Comparison of ENCODE assay signal across 1 cellular context in genomic region chr6:158870418-158870957, GRCh38.
TF ChIP-seq lines count a peak whose summit lies in the region.

No MANE protein-coding gene starts in this region.

TF ChIP-seq in HCT116, 20 proteins besides CTCF, POLR2A, EP300 and RAD21 (continued from another document):
- TF ChIP-seq ZBTB33 (IDR thresholded peaks at IDR 0.05; ENCODE audit: extremely low read depth, insufficient replicate concordance, low read length), result no peak
- no peak for TF ChIP-seq EZH2phosphoT487 (IDR thresholded peaks at IDR 0.05; ENCODE audit: borderline replicate concordance)
- TF ChIP-seq FOSL1 (IDR thresholded peaks at IDR 0.05; ENCODE audit: low read depth), result no peak
- TF ChIP-seq JUND (IDR thresholded peaks at IDR 0.05), result no peak
- no peak for TF ChIP-seq REST (IDR thresholded peaks at IDR 0.05; ENCODE audit: low read depth)
- no peak for TF ChIP-seq ATF3 (IDR thresholded peaks at IDR 0.05)
- no peak for TF ChIP-seq ZFX (IDR thresholded peaks at IDR 0.05)
- no peak for TF ChIP-seq CBX3 (IDR thresholded peaks at IDR 0.05; ENCODE audit: low read depth)
- TF ChIP-seq POLR2AphosphoS5 (IDR thresholded peaks at IDR 0.05; ENCODE audit: low read depth, low read length), result no peak
- no peak for TF ChIP-seq ZNF274 (IDR thresholded peaks at IDR 0.05; ENCODE audit: low read depth, low read length)
- no peak for TF ChIP-seq SIN3A (IDR thresholded peaks at IDR 0.05; ENCODE audit: low read depth)
TF ChIP-seq in HCT116: peak in this region for 0.
